In the genomic region with DNA sequence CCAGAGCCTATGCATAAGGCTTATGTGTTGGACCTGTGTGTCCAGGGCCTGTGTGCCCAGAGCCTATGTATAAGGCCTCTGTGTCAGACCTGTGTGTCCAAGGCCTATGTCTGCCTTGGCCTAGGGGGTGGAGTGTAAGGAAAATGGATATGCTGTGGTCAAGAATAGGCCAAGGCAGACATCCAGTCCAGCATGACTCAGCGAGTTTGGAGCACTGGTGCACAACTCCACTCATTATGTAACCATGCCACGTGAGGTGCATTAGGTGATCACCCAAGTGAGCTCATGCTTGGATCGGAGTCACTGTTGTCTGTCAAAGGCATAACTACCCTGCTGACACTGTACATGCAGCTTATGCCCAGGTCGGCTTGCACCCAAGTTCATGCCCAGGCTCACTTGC, we compare ENCODE assay signal across 12 cellular contexts.
DNase-seq lines count a peak whose midpoint lies in the region; ATAC-seq and TF ChIP-seq lines count a peak whose summit lies in the region.
"Had no signal": no experiment of that assay in that cellular context is flagged by ENCODE, and none has a peak within 500 bp of the region (broad histone marks: within the 10 kb centered on the region; RNA-seq: fewer than 3 reads in every experiment).

No MANE protein-coding gene starts in this region.

- no peak overlapping the region for H3K27ac ChIP-seq in spleen
- H3K27ac ChIP-seq: hepatocyte had no signal

- intact Hi-C loops in mucosa of descending colon (cut with DNase I, micrococcal nuclease), result no loop called here
- intact Hi-C loops in spleen (cut with DNase I; ENCODE audit: low total_unique reads), result no loop called here

- TF ChIP-seq CTCF in NB4 (IDR thresholded peaks at IDR 0.05; ENCODE audit: low read depth, low read length) (no peak), epithelial cell of esophagus (IDR thresholded peaks at IDR 0.05; ENCODE audit: insufficient read depth, low read depth, low read length, missing control alignments) (no peak), mucosa of descending colon (IDR thresholded peaks at IDR 0.05) (no peak), spleen (IDR thresholded peaks at IDR 0.05 in 8 of 11, conservative IDR thresholded peaks at IDR 0.05 in 3 of 11) (no peak)

- TF ChIP-seq POLR2A in NB4 (IDR thresholded peaks at IDR 0.05; ENCODE audit: extremely low read depth, insufficient read length) (no peak), spleen (IDR thresholded peaks at IDR 0.05) (no peak)

- H3K27me3 ChIP-seq in spleen (replicated peaks in 1 of 7), result no peaks in the 10 kb centered on the region
- H3K27me3 ChIP-seq: hepatocyte had no signal

- DNase-seq in AML-193 (lab: John Stamatoyannopoulos, UW) (peak; percentile 11 to 15), NB4 (ENCODE audit: low read depth) (peak; percentile 43), epithelial cell of esophagus (ENCODE audit: low read depth) (peak; percentile 63), mucosa of descending colon (no peak), spleen (no peak), iPS-NIHi7 (ENCODE audit: extremely low spot score) (no peak), putamen (ENCODE audit: low spot score) (no peak), T-helper 9 cell (no peak)
- DNase-seq: CD8-positive, alpha-beta memory T cell; cerebellar nuclear complex; T-helper 1 cell had no signal

- no peaks in the 10 kb centered on the region for H3K36me3 ChIP-seq in mucosa of descending colon (ENCODE audit: low read depth)
- no peaks in the 10 kb centered on the region for H3K36me3 ChIP-seq in spleen

- H3K9me3 ChIP-seq in mucosa of descending colon (no peaks in the 10 kb centered on the region), spleen (peaks cover 0 to 19% (median 0%) of the 10 kb centered on the region in 8 donors)

- ATAC-seq in mucosa of descending colon, result peak; percentile 8

- no peak overlapping the region for H3K4me3 ChIP-seq in NB4 (ENCODE audit: low read depth, low read length)
- no peak overlapping the region for H3K4me3 ChIP-seq in epithelial cell of esophagus (ENCODE audit: low read length)
- H3K4me3 ChIP-seq in mucosa of descending colon, result no peak overlapping the region
- H3K4me3 ChIP-seq in spleen, result no peak overlapping the region
- H3K4me3 ChIP-seq: hepatocyte had no signal

- WGBS in spleen, 5 donors, result 76 to 90% (median 81%) methylated on average over 4 of the region's 4 CpGs

- H3K4me1 ChIP-seq in mucosa of descending colon (ENCODE audit: low read depth) (no peaks in the 10 kb centered on the region), spleen (no peaks in the 10 kb centered on the region)

Comparison
In these comparisons a context has a peak if more than half of its experiments do, and no peak if none do; other contexts are left out.
1. DNase-seq: peak in AML-193 (2 of 2), NB4 (single experiment) and epithelial cell of esophagus (single experiment); none in mucosa of descending colon (0 of 3), spleen (single experiment), iPS-NIHi7 (single experiment), putamen (single experiment) and T-helper 9 cell (single experiment).